Comparison of ENCODE assay signal across 14 cellular contexts in the genomic region with DNA sequence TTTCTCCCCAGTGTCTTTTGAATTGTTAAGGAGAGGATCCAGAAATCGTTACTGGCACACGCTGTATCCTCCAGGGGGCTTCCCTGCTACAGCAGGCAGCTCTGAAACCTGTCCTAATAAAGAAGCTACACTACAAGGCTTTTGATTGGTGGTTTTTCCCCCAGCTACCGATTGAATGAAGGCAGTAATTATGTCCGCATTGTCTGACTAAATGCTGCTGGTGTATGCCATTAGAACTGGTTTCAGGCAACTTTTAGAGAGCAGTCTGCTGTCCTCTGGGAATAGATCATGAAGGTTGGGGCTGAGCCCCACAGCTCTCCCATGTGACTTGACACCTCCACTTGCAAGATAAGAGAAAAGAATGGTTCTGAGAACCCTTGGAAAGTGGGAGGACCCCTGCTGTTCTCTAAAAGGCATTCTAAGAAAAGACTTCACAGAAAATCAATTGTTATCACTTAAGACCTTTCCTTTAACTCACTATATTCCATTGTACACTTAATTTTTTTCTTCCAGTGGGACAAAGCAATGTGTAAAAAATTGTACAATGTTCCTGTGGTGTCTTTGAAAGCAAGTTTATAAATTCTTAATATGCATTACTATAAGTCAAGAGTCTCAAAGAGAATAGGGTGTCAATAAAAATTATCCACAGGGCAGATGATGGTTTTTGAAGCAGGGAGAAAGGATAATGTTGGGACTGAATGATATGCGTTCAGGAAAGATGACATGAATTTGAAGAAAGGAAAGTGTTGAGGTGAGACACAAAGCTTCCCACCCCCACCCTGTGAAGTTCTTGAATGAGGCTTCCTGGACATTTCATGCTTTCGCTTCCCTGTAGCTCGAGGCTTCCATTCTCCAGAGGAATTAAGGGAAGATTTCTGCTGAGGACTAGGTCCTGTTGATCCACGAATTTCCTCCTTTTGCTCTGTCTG. TPM values are rescaled to one million over a fixed set of nuclear protein-coding genes. Genes with fewer than 3 reads are reported as not detected.
DNase-seq lines count a peak whose midpoint lies in the region; ATAC-seq, FAIRE-seq and TF ChIP-seq lines count a peak whose summit lies in the region.
"Had no signal": no experiment of that assay in that cellular context is flagged by ENCODE, and none has a peak within 500 bp of the region (broad histone marks: within the 10 kb centered on the region; RNA-seq: fewer than 3 reads in every experiment).

No MANE protein-coding gene starts in this region.

- intact Hi-C loops in gastrocnemius medialis (cut with DNase I; ENCODE audit: low total_unique reads), result no loop called here

- FAIRE-seq in HTR-8/SVneo (lab: Jason Lieb, UNC), result no peak

- no peak overlapping the region for H3K27ac ChIP-seq in gastrocnemius medialis
- H3K27ac ChIP-seq: ascending aorta had no signal

- CTCF ChIA-PET in BJ (lab: Yijun Ruan, JAX), result interaction anchor here (1.2 kb wide), 1 partner anchor 13 kb away, joined by 4 read pairs; no protein-coding TSS in a partner anchor

- ATAC-seq in HG03095 (IDR thresholded peaks at IDR 0.05; ENCODE audit: unreplicated experiment), result no peak
- no peak for ATAC-seq in gastrocnemius medialis
- ATAC-seq: left lobe of liver had no signal

- H3K9me3 ChIP-seq in gastrocnemius medialis, result no peaks in the 10 kb centered on the region
- H3K9me3 ChIP-seq: ascending aorta had no signal

- DNase-seq in BJ (ENCODE audit: low read depth) (no peak), HTR-8/SVneo (ENCODE audit: insufficient read length, low spot score) (peak; percentile 15), NCI-H774 (lab: John Stamatoyannopoulos, UW) (peak; percentile 9), fibroblast of pulmonary artery (ENCODE audit: low read depth) (peak; percentile 27), NCI-H510A treated with DMSO at 0.1 percent for 48 hours (lab: John Stamatoyannopoulos, UW) (no peak), cerebellar nuclear complex (lab: John Stamatoyannopoulos, UW) (no peak), gastrocnemius medialis (no peak)
- DNase-seq: activated T-cell treated with anti-CD3 and anti-CD28 coated beads, Interleukin-2, amount 50 U/mL, for 24 hours; posterior cingulate gyrus; stimulated activated CD4-positive, alpha-beta T cell treated with anti-CD3 and anti-CD28 coated beads, Interleukin-4, amount 100 ng/mL, for 1 hour had no signal

- TF ChIP-seq POLR2A in gastrocnemius medialis (IDR thresholded peaks at IDR 0.05), result no peak

- POLR2A ChIA-PET in BJ (lab: Charles Lee), result no interaction called here

- H3K27me3 ChIP-seq in BJ (ENCODE audit: control insufficient read depth, insufficient read depth, low read length) (no peaks in the 10 kb centered on the region), gastrocnemius medialis (no peaks in the 10 kb centered on the region)
- H3K27me3 ChIP-seq: ascending aorta had no signal

- H3K4me1 ChIP-seq in gastrocnemius medialis, result no peaks in the 10 kb centered on the region
- H3K4me1 ChIP-seq: ascending aorta had no signal

- TF ChIP-seq CTCF in BJ (IDR thresholded peaks at IDR 0.05; ENCODE audit: insufficient read depth, low read depth, low read length) (peak; percentile 16; the same call in 1 of the 2 replicates), fibroblast of pulmonary artery (IDR thresholded peaks at IDR 0.05; ENCODE audit: low read length, missing control alignments) (peak; percentile 26), gastrocnemius medialis (IDR thresholded peaks at IDR 0.05 in 4 of 5, conservative IDR thresholded peaks at IDR 0.05 in 1 of 5) (peak in 1 of 5 experiments; percentile 36)

- H3K36me3 ChIP-seq in BJ (ENCODE audit: control insufficient read depth, insufficient read depth, low read length) (no peaks in the 10 kb centered on the region), gastrocnemius medialis (no peaks in the 10 kb centered on the region)
- H3K36me3 ChIP-seq: ascending aorta had no signal

- in situ Hi-C loops in gastrocnemius medialis (cut with MboI; ENCODE audit: low sequenced_read_pairs in 4 of 4), result no loop called here

- H3K4me3 ChIP-seq in BJ (ENCODE audit: low read depth, low read length) (no peak overlapping the region), fibroblast of pulmonary artery (replicated peaks; ENCODE audit: low read depth, low read length) (no peak overlapping the region), gastrocnemius medialis (no peak overlapping the region)
- H3K4me3 ChIP-seq: ascending aorta had no signal

RNA-seq across cellular contexts. Expression of a gene that starts 53.0 kb away (rescaled TPM):
- polyA plus RNA-seq in BJ (2011; rRNA removed), result not detected in 2 replicates
- polyA minus RNA-seq in BJ (2011; rRNA and poly(A)+ RNA removed), result not detected in 2 replicates
- total RNA-seq in gastrocnemius medialis, result not detected
- total RNA-seq: ascending aorta, left lobe of liver had no signal
- polyA plus RNA-seq: esophagus had no signal

Comparison
In these comparisons a context has a peak if more than half of its experiments do, and no peak if none do; other contexts are left out.
1. DNase-seq: peak in HTR-8/SVneo (single experiment), NCI-H774 (single experiment) and fibroblast of pulmonary artery (single experiment); none in BJ (single experiment), NCI-H510A treated with DMSO at 0.1 percent for 48 hours (single experiment), cerebellar nuclear complex (0 of 2) and gastrocnemius medialis (0 of 2).